1 cellular context compared by ENCODE assay signal in the genomic region with DNA sequence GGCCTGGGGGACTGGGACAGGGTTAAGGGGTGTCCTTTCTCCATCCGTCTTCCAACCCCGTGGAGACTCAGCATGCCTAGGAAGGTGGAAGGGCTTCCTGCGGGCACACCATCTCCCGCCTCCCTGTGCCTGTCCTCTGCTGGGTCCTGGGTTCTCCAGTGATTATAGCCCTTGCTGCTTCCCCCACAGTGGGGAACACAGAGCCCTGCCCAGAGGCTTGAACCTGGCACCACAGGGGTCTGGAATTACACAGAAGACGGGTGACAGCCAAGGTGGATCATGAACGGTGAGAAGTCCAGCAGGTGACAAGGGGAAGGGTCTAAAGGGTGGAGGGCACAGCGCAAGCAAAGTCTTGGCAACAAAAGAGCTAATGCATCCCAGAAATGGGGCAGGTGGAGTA.
TF ChIP-seq lines count a peak whose summit lies in the region.

No MANE protein-coding gene starts in this region.

TF ChIP-seq in IMR-90, 13 proteins besides CTCF, POLR2A, EP300 and RAD21:
- TF ChIP-seq FOS (IDR thresholded peaks at IDR 0.05; ENCODE audit: low read depth, low read length): no peak
- TF ChIP-seq BHLHE40 (IDR thresholded peaks at IDR 0.05; ENCODE audit: low read depth, low read length): no peak
- TF ChIP-seq CEBPB (IDR thresholded peaks at IDR 0.05; ENCODE audit: low read depth, low read length): no peak
- TF ChIP-seq NFE2L2 (IDR thresholded peaks at IDR 0.05; ENCODE audit: low read depth, low read length): no peak
- TF ChIP-seq, protein P1, sequence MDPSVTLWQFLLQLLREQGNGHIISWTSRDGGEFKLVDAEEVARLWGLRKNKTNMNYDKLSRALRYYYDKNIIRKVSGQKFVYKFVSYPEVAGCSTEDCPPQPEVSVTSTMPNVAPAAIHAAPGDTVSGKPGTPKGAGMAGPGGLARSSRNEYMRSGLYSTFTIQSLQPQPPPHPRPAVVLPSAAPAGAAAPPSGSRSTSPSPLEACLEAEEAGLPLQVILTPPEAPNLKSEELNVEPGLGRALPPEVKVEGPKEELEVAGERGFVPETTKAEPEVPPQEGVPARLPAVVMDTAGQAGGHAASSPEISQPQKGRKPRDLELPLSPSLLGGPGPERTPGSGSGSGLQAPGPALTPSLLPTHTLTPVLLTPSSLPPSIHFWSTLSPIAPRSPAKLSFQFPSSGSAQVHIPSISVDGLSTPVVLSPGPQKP (IDR thresholded peaks at IDR 0.05; ENCODE audit: borderline replicate concordance, low read depth, low read length): no peak
- no peak for TF ChIP-seq RCOR1 (IDR thresholded peaks at IDR 0.05; ENCODE audit: insufficient replicate concordance, low read length)
- no peak for TF ChIP-seq MAZ (IDR thresholded peaks at IDR 0.05; ENCODE audit: borderline replicate concordance, low read depth, low read length)
- TF ChIP-seq RFX5 (IDR thresholded peaks at IDR 0.05; ENCODE audit: low read depth, low read length): no peak
